Comparison of ENCODE assay signal across 13 cellular contexts in the genomic region with DNA sequence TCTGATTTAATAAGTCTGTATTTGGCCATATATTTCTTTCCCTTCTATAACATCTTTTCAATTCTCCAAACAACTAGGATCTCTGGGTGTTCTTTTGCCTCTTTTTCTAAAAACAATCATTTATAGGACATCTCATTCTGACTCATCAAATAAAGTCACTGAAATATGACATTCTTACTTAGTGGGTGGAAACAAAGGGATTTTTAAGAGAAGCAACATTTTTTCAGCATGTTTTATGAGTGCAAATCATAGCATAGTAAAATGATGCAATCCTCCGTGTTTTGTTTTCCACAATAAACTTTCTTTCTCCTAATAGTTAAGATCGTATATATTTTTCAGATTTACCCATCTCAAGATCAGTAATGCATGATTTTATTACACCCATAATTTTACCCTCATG.
DNase-seq lines count a peak whose midpoint lies in the region; ATAC-seq, FAIRE-seq and TF ChIP-seq lines count a peak whose summit lies in the region.
"Had no signal": no experiment of that assay in that cellular context is flagged by ENCODE, and none has a peak within 500 bp of the region (broad histone marks: within the 10 kb centered on the region; RNA-seq: fewer than 3 reads in every experiment).

No MANE protein-coding gene starts in this region.

- dilution Hi-C loops in endothelial cell of umbilical vein (cut with MboI; ENCODE audit: extremely low pct_ligation_motif_present, low sequenced_read_pairs), result no loop called here

- no peaks in the 10 kb centered on the region for H3K4me1 ChIP-seq in OCI-LY3 (ENCODE audit: low read length)
- peaks cover 10% of the 10 kb centered on the region for H3K4me1 ChIP-seq in endothelial cell of umbilical vein (ENCODE audit: control insufficient read depth, extremely low read depth, insufficient read depth, low read length)
- peaks cover 17% of the 10 kb centered on the region for H3K4me1 ChIP-seq in osteoblast (ENCODE audit: insufficient read depth, low read length)
- H3K4me1 ChIP-seq: gastrocnemius medialis had no signal

- no peaks in the 10 kb centered on the region for H3K36me3 Mint-ChIP-seq in Calu3 (ENCODE audit: insufficient read depth, unreplicated experiment)
- H3K36me3 Mint-ChIP-seq: activated naive CD4-positive, alpha-beta T cell treated with anti-CD3 and anti-CD28 coated beads, Interleukin-2, amount 50 U/mL, for 24 hours had no signal

- H2AFZ ChIP-seq in OCI-LY3 (ENCODE audit: low read depth, low read length) (peak overlapping the region; percentile 14; the same call in 1 of the 2 replicates), endothelial cell of umbilical vein (ENCODE audit: low read depth, low read length) (peak overlapping the region; percentile 26), osteoblast (ENCODE audit: low read length) (no peak overlapping the region)

- no peaks in the 10 kb centered on the region for H4K20me1 ChIP-seq in OCI-LY3 (ENCODE audit: insufficient read depth, low read length)
- H4K20me1 ChIP-seq in endothelial cell of umbilical vein (replicated peaks; ENCODE audit: control insufficient read depth, extremely low read depth, insufficient read depth, low read length), result no peaks in the 10 kb centered on the region
- H4K20me1 ChIP-seq in osteoblast (ENCODE audit: insufficient read depth, low read length), result no peaks in the 10 kb centered on the region

- ATAC-seq in HG03457 (IDR thresholded peaks at IDR 0.05; ENCODE audit: unreplicated experiment), result no peak
- ATAC-seq: gastrocnemius medialis had no signal

- no peak overlapping the region for H3K4me2 ChIP-seq in OCI-LY3 (ENCODE audit: low read length)
- H3K4me2 ChIP-seq in endothelial cell of umbilical vein (ENCODE audit: insufficient read depth, low read length), result peak overlapping the region; percentile 51
- peak overlapping the region; percentile 80 for H3K4me2 ChIP-seq in osteoblast (ENCODE audit: insufficient read depth, low read length)

- FAIRE-seq in endothelial cell of umbilical vein (lab: Jason Lieb, UNC), result peak; percentile 46

- no peaks in the 10 kb centered on the region for H3K9me1 ChIP-seq in endothelial cell of umbilical vein (replicated peaks; ENCODE audit: control insufficient read depth, extremely low read depth, insufficient read depth, low read length)

- H3K27ac ChIP-seq in OCI-LY3 (ENCODE audit: low read length) (no peak overlapping the region), endothelial cell of umbilical vein (ENCODE audit: insufficient read depth, low read depth, low read length) (no peak overlapping the region), osteoblast (ENCODE audit: low read depth, low read length) (peak overlapping the region; percentile 62)
- H3K27ac ChIP-seq: gastrocnemius medialis had no signal

- no peak overlapping the region for H3K4me3 ChIP-seq in OCI-LY3 (ENCODE audit: low read length)
- no peak overlapping the region for H3K4me3 ChIP-seq in endothelial cell of umbilical vein (replicated peaks in 1 of 3; ENCODE audit: insufficient read depth in 1 of 3, low read depth in 1 of 3, low read length in 3 of 3)
- peak overlapping the region; percentile 52 for H3K4me3 ChIP-seq in osteoblast (ENCODE audit: insufficient read depth, low read length)
- H3K4me3 ChIP-seq: gastrocnemius medialis had no signal

- no peaks in the 10 kb centered on the region for H3K9me3 ChIP-seq in OCI-LY3 (ENCODE audit: insufficient read depth, low read length)
- H3K9me3 ChIP-seq in endothelial cell of umbilical vein (replicated peaks; ENCODE audit: control insufficient read depth, insufficient read depth, low read length), result no peaks in the 10 kb centered on the region
- no peaks in the 10 kb centered on the region for H3K9me3 ChIP-seq in osteoblast (ENCODE audit: low read depth, low read length)
- H3K9me3 ChIP-seq: gastrocnemius medialis had no signal

- H3K36me3 ChIP-seq in OCI-LY3 (replicated peaks; ENCODE audit: low read depth, low read length) (no peaks in the 10 kb centered on the region), endothelial cell of umbilical vein (ENCODE audit: control insufficient read depth in 2 of 2, extremely low read depth in 1 of 2, insufficient read depth in 2 of 2, low read length in 2 of 2) (no peaks in the 10 kb centered on the region), osteoblast (ENCODE audit: insufficient read depth, low read length) (no peaks in the 10 kb centered on the region)
- H3K36me3 ChIP-seq: gastrocnemius medialis had no signal

- no peak overlapping the region for H3K9ac ChIP-seq in OCI-LY3 (ENCODE audit: low read length)
- no peak overlapping the region for H3K9ac ChIP-seq in endothelial cell of umbilical vein (replicated peaks; ENCODE audit: extremely low read depth, insufficient read depth, low read length)

- DNase-seq in Calu3, result no peak
- DNase-seq in endothelial cell of umbilical vein (ENCODE audit: low read depth, low spot score), result peak; percentile 25
- peak; percentile 52 for DNase-seq in osteoblast (ENCODE audit: insufficient read length, low spot score, missing footprints)
- DNase-seq in stimulated activated naive CD4-positive, alpha-beta T cell (lab: John Stamatoyannopoulos, UW), result no peak
- no peak for DNase-seq in stimulated activated CD4-positive, alpha-beta T cell treated with anti-CD3 and anti-CD28 coated beads, Interleukin-2, amount 100 ng/mL, for 48 hours
- DNase-seq in stimulated activated naive CD4-positive, alpha-beta T cell treated with Interleukin-2 at 50 U/mL for 16 hours (lab: John Stamatoyannopoulos, UW), result no peak
- DNase-seq: gastrocnemius medialis; MM.1S; stimulated activated CD4-positive, alpha-beta T cell treated with anti-CD3 and anti-CD28 coated beads, Interleukin-4, amount 100 ng/mL, for 4 hours had no signal

- BruUV-seq in Calu3 (replicated peaks; lab: Mats Ljungman, UMichigan), result TSS peak; percentile 61
- BruUV-seq in endothelial cell of umbilical vein (replicated peaks; lab: Mats Ljungman, UMichigan), result no TSS peak

- H3K4me1 Mint-ChIP-seq in Calu3 (ENCODE audit: low read depth, unreplicated experiment), result peaks cover 13% of the 10 kb centered on the region
- H3K4me1 Mint-ChIP-seq: activated naive CD4-positive, alpha-beta T cell treated with anti-CD3 and anti-CD28 coated beads, Interleukin-2, amount 50 U/mL, for 24 hours had no signal

- H3K27me3 Mint-ChIP-seq in Calu3 (ENCODE audit: unreplicated experiment), result no peaks in the 10 kb centered on the region
- H3K27me3 Mint-ChIP-seq: activated naive CD4-positive, alpha-beta T cell treated with anti-CD3 and anti-CD28 coated beads, Interleukin-2, amount 50 U/mL, for 24 hours; stimulated activated naive CD8-positive, alpha-beta T cell treated with anti-CD3 and anti-CD28 coated beads, Interleukin-15, Interleukin-2, amounts not matched to agents 100 ng/mL and 50 ng/mL, for 24 hours had no signal

- TF ChIP-seq CTCF in Calu3 (IDR thresholded peaks at IDR 0.05; ENCODE audit: unreplicated experiment) (no peak), OCI-LY3 (IDR thresholded peaks at IDR 0.05; ENCODE audit: low read depth, low read length) (no peak), endothelial cell of umbilical vein (IDR thresholded peaks at IDR 0.05; ENCODE audit: extremely low read depth in 1 of 2, insufficient read depth in 1 of 2, low read depth in 1 of 2, low read length in 2 of 2) (no peak), osteoblast (IDR thresholded peaks at IDR 0.05; ENCODE audit: extremely low read depth, low read depth, low read length) (no peak)

- no peak overlapping the region for H3K4me3 Mint-ChIP-seq in Calu3 (ENCODE audit: low read depth, unreplicated experiment)
- H3K4me3 Mint-ChIP-seq: activated naive CD4-positive, alpha-beta T cell treated with anti-CD3 and anti-CD28 coated beads, Interleukin-2, amount 50 U/mL, for 24 hours; stimulated activated naive CD8-positive, alpha-beta T cell treated with anti-CD3 and anti-CD28 coated beads, Interleukin-15, Interleukin-2, amounts not matched to agents 100 ng/mL and 50 ng/mL, for 24 hours had no signal

- CTCF ChIA-PET in Calu3 (lab: Charles Lee) (no interaction called here), endothelial cell of umbilical vein (lab: Charles Lee) (interaction anchor here (1.1 kb wide), 1 partner anchor 19 kb away, joined by 3 read pairs; no protein-coding TSS in a partner anchor)

- peak overlapping the region; percentile 29 for H3K27ac Mint-ChIP-seq in Calu3 (ENCODE audit: unreplicated experiment)
- H3K27ac Mint-ChIP-seq: activated naive CD4-positive, alpha-beta T cell treated with anti-CD3 and anti-CD28 coated beads, Interleukin-2, amount 50 U/mL, for 24 hours; stimulated activated naive CD8-positive, alpha-beta T cell treated with anti-CD3 and anti-CD28 coated beads, Interleukin-15, Interleukin-2, amounts not matched to agents 100 ng/mL and 50 ng/mL, for 24 hours had no signal

- intact Hi-C loops in Calu3 (cut with micrococcal nuclease; ENCODE audit: unreplicated experiment) (no loop called here), endothelial cell of umbilical vein (cut with micrococcal nuclease) (no loop called here)

- H3K79me2 ChIP-seq in OCI-LY3 (ENCODE audit: low read length) (no peaks in the 10 kb centered on the region), endothelial cell of umbilical vein (ENCODE audit: control insufficient read depth, insufficient read depth, low read length) (no peaks in the 10 kb centered on the region), osteoblast (ENCODE audit: insufficient read depth, low read length) (no peaks in the 10 kb centered on the region)

- POLR2A ChIA-PET in endothelial cell of umbilical vein (lab: Charles Lee), result no interaction called here

- no peaks in the 10 kb centered on the region for H3K27me3 ChIP-seq in OCI-LY3 (ENCODE audit: low read depth, low read length)
- H3K27me3 ChIP-seq in endothelial cell of umbilical vein (ENCODE audit: control insufficient read depth in 2 of 2, insufficient read depth in 2 of 2, low read length in 2 of 2), result no peaks in the 10 kb centered on the region
- no peaks in the 10 kb centered on the region for H3K27me3 ChIP-seq in osteoblast (ENCODE audit: insufficient read depth, low read length)
- H3K27me3 ChIP-seq: gastrocnemius medialis had no signal

- no peak for TF ChIP-seq POLR2A in endothelial cell of umbilical vein (IDR thresholded peaks at IDR 0.05; ENCODE audit: low read depth, low read length)

- no peaks in the 10 kb centered on the region for H3K9me3 Mint-ChIP-seq in Calu3 (ENCODE audit: low read depth, unreplicated experiment)
- H3K9me3 Mint-ChIP-seq: activated naive CD4-positive, alpha-beta T cell treated with anti-CD3 and anti-CD28 coated beads, Interleukin-2, amount 50 U/mL, for 24 hours had no signal

TF ChIP-seq in endothelial cell of umbilical vein, 7 proteins besides CTCF, POLR2A, EP300 and RAD21:
- peak; percentile 56 for TF ChIP-seq FOS (IDR thresholded peaks at IDR 0.05; ENCODE audit: borderline replicate concordance, insufficient read depth, low read length)
- no peak for TF ChIP-seq POLR2AphosphoS5 (IDR thresholded peaks at IDR 0.05; ENCODE audit: insufficient read depth, low read depth, low read length)
- no peak for TF ChIP-seq MYC (IDR thresholded peaks at IDR 0.05; ENCODE audit: low read depth, low read length)
- no peak for TF ChIP-seq GATA2 (IDR thresholded peaks at IDR 0.05; ENCODE audit: insufficient read depth, insufficient read length, low read depth, low read length)
- TF ChIP-seq, protein P1, sequence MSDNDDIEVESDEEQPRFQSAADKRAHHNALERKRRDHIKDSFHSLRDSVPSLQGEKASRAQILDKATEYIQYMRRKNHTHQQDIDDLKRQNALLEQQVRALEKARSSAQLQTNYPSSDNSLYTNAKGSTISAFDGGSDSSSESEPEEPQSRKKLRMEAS (IDR thresholded peaks at IDR 0.05; ENCODE audit: insufficient read depth, insufficient read length), result no peak

Comparison
In these comparisons a context has a peak if more than half of its experiments do, and no peak if none do; other contexts are left out.
1. DNase-seq: peak in endothelial cell of umbilical vein (single experiment) and osteoblast (single experiment); none in Calu3 (single experiment), stimulated activated naive CD4-positive, alpha-beta T cell (0 of 6), stimulated activated CD4-positive, alpha-beta T cell treated with anti-CD3 and anti-CD28 coated beads, Interleukin-2, amount 100 ng/mL, for 48 hours (0 of 2) and stimulated activated naive CD4-positive, alpha-beta T cell treated with Interleukin-2 at 50 U/mL for 16 hours (single experiment).